Comparison of ENCODE assay signal across 9 cellular contexts in the genomic region with DNA sequence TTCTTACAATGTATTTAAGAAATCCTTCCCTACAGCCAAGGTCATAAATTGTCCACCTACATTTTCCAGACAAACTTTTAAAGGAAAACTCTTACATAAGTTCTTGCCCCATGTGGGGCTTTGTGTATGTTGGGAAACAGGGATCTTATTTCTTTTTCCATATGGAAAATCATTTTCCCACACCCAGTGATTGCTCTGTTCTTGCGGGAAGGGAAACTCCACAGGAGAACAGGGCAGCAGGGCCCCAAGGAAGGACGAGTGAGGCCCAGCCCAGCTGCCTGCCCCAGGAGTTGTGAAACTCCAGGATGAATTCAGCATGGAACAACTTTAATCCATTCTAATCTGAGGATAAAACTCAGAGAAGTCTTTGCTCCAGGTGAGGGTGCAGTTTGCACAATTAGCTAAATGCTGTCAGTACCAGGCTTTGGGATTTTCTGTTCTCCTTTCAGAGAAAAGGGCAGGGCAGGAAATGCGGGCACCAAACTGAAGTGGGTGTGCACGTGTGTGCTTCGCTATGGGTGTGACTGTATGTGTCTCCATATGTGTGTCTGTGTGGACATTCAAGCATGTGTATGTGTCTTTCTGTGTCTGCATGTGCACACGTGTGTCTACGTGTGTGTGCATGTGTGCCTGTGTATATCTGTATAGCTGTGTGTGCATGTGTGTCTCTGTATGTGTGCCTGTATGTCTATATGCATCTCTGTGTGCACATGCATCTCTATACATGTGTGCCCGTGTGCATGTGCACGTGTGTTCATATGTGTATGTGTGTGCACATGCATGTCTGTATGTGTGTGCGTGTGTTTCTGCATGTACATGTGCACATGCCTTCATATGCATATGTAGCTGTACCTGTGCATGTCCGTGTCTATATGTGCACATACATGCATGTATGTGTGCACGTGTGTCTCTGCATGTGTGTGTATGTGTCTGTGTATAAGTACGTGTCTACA.
DNase-seq lines count a peak whose midpoint lies in the region; ATAC-seq and TF ChIP-seq lines count a peak whose summit lies in the region.
"Had no signal": no experiment of that assay in that cellular context is flagged by ENCODE, and none has a peak within 500 bp of the region (broad histone marks: within the 10 kb centered on the region; RNA-seq: fewer than 3 reads in every experiment).

No MANE protein-coding gene starts in this region.

- DNase-seq in SIG-M5 treated with dmso at 0.1 percent for 504 hours (lab: John Stamatoyannopoulos, UW; ENCODE audit: unreplicated experiment) (peak; percentile 36), SIG-M5 (lab: John Stamatoyannopoulos, UW) (no peak), WERI-Rb-1 (peak; percentile 63), right cardiac atrium (peak in 2 of 3 donors; percentile 19 to 37), stromal cell of bone marrow (ENCODE audit: low read depth) (peak; percentile 78), thyroid gland (no peak), NCI-H2029 treated with DMSO at 0.1 percent for 48 hours (lab: John Stamatoyannopoulos, UW) (no peak)
- DNase-seq in stimulated activated CD8-positive, alpha-beta memory T cell treated with anti-CD3 and anti-CD28 coated beads, Interleukin-4, amount 100 ng/mL, for 48 hours = no peak
- DNase-seq: NCI-H446 treated with DMSO at 0.1 percent for 48 hours had no signal

- TF ChIP-seq POLR2A in thyroid gland (IDR thresholded peaks at IDR 0.05) = no peak

- intact Hi-C loops in right cardiac atrium (cut with DNase I) = no loop called here
- intact Hi-C loops in thyroid gland (cut with DNase I) = no loop called here

- no peaks in the 10 kb centered on the region for H3K4me1 ChIP-seq in right cardiac atrium (ENCODE audit: control insufficient read depth, insufficient read depth, low read length)
- H3K4me1 ChIP-seq in thyroid gland = peaks cover 10 to 21% of the 10 kb centered on the region in 2 donors

- no peaks in the 10 kb centered on the region for H3K27me3 ChIP-seq in WERI-Rb-1 (ENCODE audit: insufficient read depth, low read depth, severe bottlenecking)
- H3K27me3 ChIP-seq in right cardiac atrium (ENCODE audit: control insufficient read depth, insufficient read depth) = no peaks in the 10 kb centered on the region
- no peaks in the 10 kb centered on the region for H3K27me3 ChIP-seq in thyroid gland

- no peak for TF ChIP-seq CTCF in WERI-Rb-1 (IDR thresholded peaks at IDR 0.05; ENCODE audit: low read depth, low read length)
- no peak for TF ChIP-seq CTCF in thyroid gland (IDR thresholded peaks at IDR 0.05)

- peak in 1 of 2 donors; percentile 34 for ATAC-seq in right cardiac atrium

- H3K27ac ChIP-seq in WERI-Rb-1 = peak overlapping the region; percentile 61
- no peak overlapping the region for H3K27ac ChIP-seq in right cardiac atrium (ENCODE audit: low read length)
- no peak overlapping the region for H3K27ac ChIP-seq in thyroid gland

- H3K4me3 ChIP-seq in WERI-Rb-1 (ENCODE audit: low read depth, low read length) (no peak overlapping the region), right cardiac atrium (ENCODE audit: low read length) (no peak overlapping the region), thyroid gland (replicated peaks in 1 of 3) (no peak overlapping the region)

- WGBS in right cardiac atrium = 83% methylated on average over 13 of the region's 13 CpGs
- WGBS in thyroid gland, 2 donors = 86 to 89% methylated on average over 13 of the region's 13 CpGs

- H3K36me3 ChIP-seq in WERI-Rb-1 (no peaks in the 10 kb centered on the region), thyroid gland (no peaks in the 10 kb centered on the region)

- H3K9me3 ChIP-seq in WERI-Rb-1 (ENCODE audit: severe bottlenecking) (no peaks in the 10 kb centered on the region), right cardiac atrium (ENCODE audit: control insufficient read depth, low read length) (no peaks in the 10 kb centered on the region), thyroid gland (no peaks in the 10 kb centered on the region)

Comparison
In these comparisons a context has a peak if more than half of its experiments do, and no peak if none do; other contexts are left out.
1. DNase-seq: peak in SIG-M5 treated with dmso at 0.1 percent for 504 hours (single experiment), WERI-Rb-1 (single experiment), right cardiac atrium (2 of 3) and stromal cell of bone marrow (single experiment); none in SIG-M5 (single experiment), stimulated activated CD8-positive, alpha-beta memory T cell treated with anti-CD3 and anti-CD28 coated beads, Interleukin-4, amount 100 ng/mL, for 48 hours (single experiment), thyroid gland (0 of 2) and NCI-H2029 treated with DMSO at 0.1 percent for 48 hours (single experiment).